ENCODE assay signal across 8 cellular contexts in genomic region chr1:42456754-42457089, GRCh38. TPM values are rescaled to one million over a fixed set of nuclear protein-coding genes. Genes with fewer than 3 reads are reported as not detected.
DNase-seq lines count a peak whose midpoint lies in the region; ATAC-seq and TF ChIP-seq lines count a peak whose summit lies in the region.

No MANE protein-coding gene starts in this region.

- H3K36me3 Mint-ChIP-seq in nephron (ENCODE audit: low read depth) = peaks cover 23% of the 10 kb centered on the region

- H3K9me3 ChIP-seq in fibroblast of lung (ENCODE audit: control insufficient read depth, insufficient read depth, low read depth, low read length) = no peaks in the 10 kb centered on the region
- H3K9me3 ChIP-seq in stomach smooth muscle (ENCODE audit: control insufficient read depth in 2 of 2, low read length in 2 of 2) = no peaks in the 10 kb centered on the region

- peak overlapping the region; percentile 94 to 97 (median 95) for H3K4me3 Mint-ChIP-seq in nephron

- peaks cover 21% of the 10 kb centered on the region for H3K4me1 Mint-ChIP-seq in nephron

- DNase-seq in AG20443 (ENCODE audit: low spot score) (peak; percentile 71), NCI-H510A treated with DMSO at 0.1 percent for 48 hours (lab: John Stamatoyannopoulos, UW) (peak; percentile 47), activated T-cell treated with anti-CD3 and anti-CD28 coated beads for 24 hours (ENCODE audit: low read depth) (peak; percentile 37), fibroblast of lung (ENCODE audit: low read depth in 2 of 2) (peak; percentile 65)

- H3K4me3 ChIP-seq in fibroblast of lung (replicated peaks in 1 of 4; ENCODE audit: control extremely low read depth in 1 of 4, insufficient read depth in 1 of 4, low read depth in 3 of 4, low read length in 4 of 4) (peak overlapping the region; percentile 59 to 85 (median 71)), stomach smooth muscle (ENCODE audit: low read length in 2 of 2) (peak overlapping the region; percentile 79 to 94)

- no peaks in the 10 kb centered on the region for H3K79me2 ChIP-seq in fibroblast of lung (ENCODE audit: control insufficient read depth, insufficient read depth, low read length)

- no peaks in the 10 kb centered on the region for H4K20me1 ChIP-seq in fibroblast of lung (ENCODE audit: control insufficient read depth, extremely low read depth, insufficient read depth, low read length)

- peak; percentile 62 for ATAC-seq in GM18868 (IDR thresholded peaks at IDR 0.05; ENCODE audit: unreplicated experiment)
- peak; percentile 46 for ATAC-seq in HG03097 (IDR thresholded peaks at IDR 0.05; ENCODE audit: low FRiP score, unreplicated experiment)

- H3K4me1 ChIP-seq in fibroblast of lung (ENCODE audit: control insufficient read depth, extremely low read depth, insufficient read depth, low read length) = peaks cover 2% of the 10 kb centered on the region
- H3K4me1 ChIP-seq in stomach smooth muscle (ENCODE audit: control insufficient read depth, insufficient read depth, low read length) = peaks cover 16% of the 10 kb centered on the region

- peak overlapping the region; percentile 91 for H3K4me2 ChIP-seq in fibroblast of lung (ENCODE audit: extremely low read depth, insufficient read depth, low read length)

- H3K36me3 ChIP-seq in fibroblast of lung (ENCODE audit: control insufficient read depth, insufficient read depth, low read length) (no peaks in the 10 kb centered on the region), stomach smooth muscle (ENCODE audit: control insufficient read depth in 2 of 2, insufficient read depth in 2 of 2, low read length in 2 of 2) (peaks cover 3 to 14% of the 10 kb centered on the region in 2 donors)

- no peaks in the 10 kb centered on the region for H3K9me3 Mint-ChIP-seq in nephron

- no peaks in the 10 kb centered on the region for H3K27me3 Mint-ChIP-seq in nephron (ENCODE audit: low read depth)

- peak overlapping the region; percentile 99 for H2AFZ ChIP-seq in fibroblast of lung (ENCODE audit: low read length)

- TF ChIP-seq CTCF in fibroblast of lung (conservative IDR thresholded peaks at IDR 0.05 in 1 of 2, IDR thresholded peaks at IDR 0.05 in 1 of 2; ENCODE audit: low read depth in 1 of 2, low read length in 2 of 2) = no peak
- TF ChIP-seq CTCF in nephron (IDR thresholded peaks at IDR 0.05; ENCODE audit: unreplicated experiment in 3 of 3) = no peak

- H3K27me3 ChIP-seq in fibroblast of lung (ENCODE audit: control insufficient read depth, insufficient read depth, low read length) (no peaks in the 10 kb centered on the region), stomach smooth muscle (ENCODE audit: control insufficient read depth in 1 of 2, insufficient read depth in 2 of 2, low read length in 2 of 2) (no peaks in the 10 kb centered on the region)

- H3K27ac ChIP-seq in fibroblast of lung (ENCODE audit: insufficient read depth, low read length) (peak overlapping the region; percentile 81), stomach smooth muscle (ENCODE audit: low read length) (peak overlapping the region; percentile 92)

- peak overlapping the region; percentile 94 to 98 (median 97) for H3K27ac Mint-ChIP-seq in nephron

- H3K9ac ChIP-seq in fibroblast of lung (ENCODE audit: insufficient read depth, low read length) (peak overlapping the region; percentile 88), stomach smooth muscle (ENCODE audit: low read length in 2 of 2) (peak overlapping the region; percentile 93 to 94)

RNA-seq across cellular contexts. Expression of gene PPCS, which starts 0.4 kb away (rescaled TPM):
- total RNA-seq in fibroblast of lung = 39.3 and 49.6 TPM in 2 replicates
- polyA plus RNA-seq in fibroblast of lung = 29.6 and 40.3 TPM in 2 replicates
- polyA plus RNA-seq in fibroblast of lung (2012) = 33.0 and 47.4 TPM in 2 replicates
- 6.9 and 7.6 TPM in 2 replicates for polyA minus RNA-seq in fibroblast of lung (ENCODE audit: low replicate concordance)

RNA-seq across cellular contexts. Expression of gene ZMYND12, which starts 0.9 kb away (rescaled TPM):
- total RNA-seq in fibroblast of lung = 1.3 and 3.5 TPM in 2 replicates
- polyA plus RNA-seq in fibroblast of lung = 0.16 and 0.56 TPM in 2 replicates
- 0.23 and 0.66 TPM in 2 replicates for polyA plus RNA-seq in fibroblast of lung (2012)
- not detected in 2 replicates for polyA minus RNA-seq in fibroblast of lung (ENCODE audit: low replicate concordance)

RNA-seq across cellular contexts. Expression of gene CCDC30, which starts 6.4 kb away (rescaled TPM):
- 1.3 TPM in 2 replicates for total RNA-seq in fibroblast of lung
- 0.37 and 0.56 TPM in 2 replicates for polyA plus RNA-seq in fibroblast of lung
- 0.22 and 1.1 TPM in 2 replicates for polyA plus RNA-seq in fibroblast of lung (2012)
- 0.08 and 0.96 TPM in 2 replicates for polyA minus RNA-seq in fibroblast of lung (ENCODE audit: low replicate concordance)

Comparison
In these comparisons a context has a peak if more than half of its experiments do, and no peak if none do; other contexts are left out.
1. Peak in every context shown above with its lines: DNase-seq, ATAC-seq, H3K4me3 ChIP-seq and H3K27ac ChIP-seq.